In the genomic region with DNA sequence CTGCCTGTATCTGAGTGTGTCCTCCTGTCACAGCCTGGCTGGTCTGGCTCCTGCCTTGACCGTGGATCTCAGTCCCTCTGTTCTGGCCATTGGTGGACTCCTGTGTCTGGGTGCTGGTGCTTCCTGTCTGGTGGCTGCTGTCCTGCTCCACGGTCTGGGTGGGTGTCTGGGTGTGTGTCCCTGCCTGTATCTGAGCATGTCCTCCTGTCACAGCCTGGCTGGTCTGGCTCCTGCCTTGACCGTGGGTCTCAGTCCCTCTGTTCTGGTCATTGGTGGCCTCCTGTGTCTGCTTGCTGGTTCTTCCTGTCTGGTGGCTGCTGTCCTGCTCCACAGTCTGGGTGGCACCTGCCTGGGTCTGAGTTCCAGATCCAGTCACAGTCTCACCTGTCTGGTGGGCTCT, we compare ENCODE assay signal across 16 cellular contexts. TPM values are rescaled to one million over a fixed set of nuclear protein-coding genes. Genes with fewer than 3 reads are reported as not detected.
DNase-seq lines count a peak whose midpoint lies in the region; ATAC-seq, FAIRE-seq and TF ChIP-seq lines count a peak whose summit lies in the region.
"Had no signal": no experiment of that assay in that cellular context is flagged by ENCODE, and none has a peak within 500 bp of the region (broad histone marks: within the 10 kb centered on the region; RNA-seq: fewer than 3 reads in every experiment).

No MANE protein-coding gene starts in this region.

- H3K27me3 ChIP-seq in BLaER1 (no peaks in the 10 kb centered on the region), astrocyte (ENCODE audit: insufficient read depth, low read length) (no peaks in the 10 kb centered on the region), esophagus squamous epithelium (no peaks in the 10 kb centered on the region)

- H3K4me1 Mint-ChIP-seq in astrocyte (ENCODE audit: low read depth, unreplicated experiment): peaks cover 11% of the 10 kb centered on the region
- no peaks in the 10 kb centered on the region for H3K4me1 Mint-ChIP-seq in stimulated activated effector memory CD8-positive, alpha-beta T cell treated with anti-CD3 and anti-CD28 coated beads, Interleukin-12 subunit alpha, Interleukin-12 subunit beta, amount 100 ng/mL, for 72 hours
- H3K4me1 Mint-ChIP-seq: H9 had no signal

- intact Hi-C loops in esophagus squamous epithelium (cut with DNase I): no loop called here

- H3K4me1 ChIP-seq in BLaER1 (peaks cover 18% of the 10 kb centered on the region), astrocyte (ENCODE audit: insufficient read depth, low read length) (no peaks in the 10 kb centered on the region), esophagus squamous epithelium (peaks cover 0 to 18% (median 0%) of the 10 kb centered on the region in 3 donors)

- H3K27ac Mint-ChIP-seq in astrocyte (ENCODE audit: unreplicated experiment): peak overlapping the region; percentile 99
- no peak overlapping the region for H3K27ac Mint-ChIP-seq in stimulated activated effector memory CD8-positive, alpha-beta T cell treated with anti-CD3 and anti-CD28 coated beads, Interleukin-12 subunit alpha, Interleukin-12 subunit beta, amount 100 ng/mL, for 72 hours
- H3K27ac Mint-ChIP-seq: CD4-positive, alpha-beta T cell; H9 had no signal

- H3K9me3 ChIP-seq in BLaER1 (no peaks in the 10 kb centered on the region), astrocyte (ENCODE audit: insufficient read depth, low read depth, low read length) (no peaks in the 10 kb centered on the region), esophagus squamous epithelium (no peaks in the 10 kb centered on the region)

- no peaks in the 10 kb centered on the region for H3K36me3 Mint-ChIP-seq in astrocyte (ENCODE audit: low read depth, unreplicated experiment)
- H3K36me3 Mint-ChIP-seq in stimulated activated effector memory CD8-positive, alpha-beta T cell treated with anti-CD3 and anti-CD28 coated beads, Interleukin-12 subunit alpha, Interleukin-12 subunit beta, amount 100 ng/mL, for 72 hours: no peaks in the 10 kb centered on the region

- no peak overlapping the region for H3K9ac ChIP-seq in BLaER1
- no peak overlapping the region for H3K9ac ChIP-seq in astrocyte (ENCODE audit: low read length)

- TF ChIP-seq POLR2A in esophagus squamous epithelium (IDR thresholded peaks at IDR 0.05): no peak

- H3K9me3 Mint-ChIP-seq in astrocyte (ENCODE audit: unreplicated experiment): peaks cover 4% of the 10 kb centered on the region
- no peaks in the 10 kb centered on the region for H3K9me3 Mint-ChIP-seq in stimulated activated effector memory CD8-positive, alpha-beta T cell treated with anti-CD3 and anti-CD28 coated beads, Interleukin-12 subunit alpha, Interleukin-12 subunit beta, amount 100 ng/mL, for 72 hours
- H3K9me3 Mint-ChIP-seq: CD4-positive, alpha-beta T cell had no signal

- WGBS in esophagus squamous epithelium, 2 donors: 83 to 84% methylated on average over 2 to 3 of the region's 3 CpGs

- no peak for TF ChIP-seq CTCF in astrocyte (IDR thresholded peaks at IDR 0.05; ENCODE audit: insufficient read depth, low read depth, low read length)
- TF ChIP-seq CTCF in esophagus squamous epithelium (IDR thresholded peaks at IDR 0.05): no peak
- no peak for TF ChIP-seq CTCF in omental fat pad (IDR thresholded peaks at IDR 0.05)

- no peak overlapping the region for H3K4me3 Mint-ChIP-seq in astrocyte (ENCODE audit: unreplicated experiment)
- no peak overlapping the region for H3K4me3 Mint-ChIP-seq in stimulated activated effector memory CD8-positive, alpha-beta T cell treated with anti-CD3 and anti-CD28 coated beads, Interleukin-12 subunit alpha, Interleukin-12 subunit beta, amount 100 ng/mL, for 72 hours
- H3K4me3 Mint-ChIP-seq: CD4-positive, alpha-beta T cell; H9 had no signal

- no peak overlapping the region for H2AFZ ChIP-seq in astrocyte (ENCODE audit: low read depth, low read length)

- H3K4me2 ChIP-seq in BLaER1 (no peak overlapping the region), astrocyte (ENCODE audit: low read length) (no peak overlapping the region)

- DNase-seq in astrocyte (ENCODE audit: low read depth): no peak
- DNase-seq in esophagus squamous epithelium (lab: John Stamatoyannopoulos, UW): no peak
- no peak for DNase-seq in stimulated activated effector memory CD8-positive, alpha-beta T cell treated with anti-CD3 and anti-CD28 coated beads, Interleukin-12 subunit alpha, Interleukin-12 subunit beta, amount 100 ng/mL, for 72 hours (ENCODE audit: low spot score in 2 of 2)
- DNase-seq in omental fat pad (ENCODE audit: low spot score): no peak
- DNase-seq in NCI-H510A (lab: John Stamatoyannopoulos, UW): no peak
- DNase-seq in GM03348 (ENCODE audit: low spot score): no peak
- DNase-seq in SK-N-DZ (ENCODE audit: low spot score): no peak
- DNase-seq: 8988T; C1 segment of cervical spinal cord; CD4-positive, alpha-beta T cell; DMS79; H9 had no signal

- H3K4me3 ChIP-seq in BLaER1: no peak overlapping the region
- H3K4me3 ChIP-seq in astrocyte (ENCODE audit: insufficient read depth, low read depth, low read length): no peak overlapping the region
- no peak overlapping the region for H3K4me3 ChIP-seq in esophagus squamous epithelium

- H3K79me2 ChIP-seq in astrocyte (ENCODE audit: insufficient read depth, low read length): no peaks in the 10 kb centered on the region

- FAIRE-seq in astrocyte (lab: Jason Lieb, UNC): no peak
- FAIRE-seq: GM12891 had no signal

- H3K27me3 Mint-ChIP-seq in astrocyte (ENCODE audit: low read depth, unreplicated experiment): peaks cover 8% of the 10 kb centered on the region

- H3K27ac ChIP-seq in BLaER1 (peak overlapping the region; percentile 60; the same call in 1 of the 2 replicates), astrocyte (ENCODE audit: low read depth, low read length) (no peak overlapping the region), esophagus squamous epithelium (peak overlapping the region in 3 of 4 donors; percentile 9 to 76 (median 53))

- H4K20me1 ChIP-seq in BLaER1 (no peaks in the 10 kb centered on the region), astrocyte (ENCODE audit: insufficient read depth, low read length) (no peaks in the 10 kb centered on the region)

- peak; percentile 32 for ATAC-seq in stimulated activated effector memory CD8-positive, alpha-beta T cell treated with anti-CD3 and anti-CD28 coated beads, Interleukin-12 subunit alpha, Interleukin-12 subunit beta, amount 100 ng/mL, for 72 hours
- no peak for ATAC-seq in omental fat pad (ENCODE audit: low FRiP score)

- H3K36me3 ChIP-seq in BLaER1 (no peaks in the 10 kb centered on the region), astrocyte (ENCODE audit: insufficient read depth, low read length) (no peaks in the 10 kb centered on the region), esophagus squamous epithelium (no peaks in the 10 kb centered on the region)

RNA-seq across cellular contexts. Expression of a gene that starts 4.0 kb away (rescaled TPM):
- total RNA-seq in astrocyte: not detected in 2 replicates
- 1,000 to 10,000 TPM; 1,263 to 5,310 (median 2,301) TPM for total RNA-seq in esophagus squamous epithelium
- total RNA-seq in omental fat pad: not detected
- not detected in 2 replicates for polyA plus RNA-seq in SK-N-DZ (2014; cell fraction: cytosol; rRNA removed)
- not detected in 2 replicates for polyA plus RNA-seq in SK-N-DZ (2014; cell fraction: nucleus; rRNA removed)
- total RNA-seq: CD4-positive, alpha-beta T cell; G401; H9; HT1080 had no signal

RNA-seq across cellular contexts. Expression of a gene that starts 50.2 kb away (rescaled TPM):
- not detected in 2 replicates for total RNA-seq in astrocyte
- under 1 TPM in 3 of 4 donors, not detected in 1; 0.11 to 0.19 (median 0.13) TPM for total RNA-seq in esophagus squamous epithelium
- total RNA-seq in omental fat pad: not detected
- not detected in 2 replicates for polyA plus RNA-seq in SK-N-DZ (2014; cell fraction: cytosol; rRNA removed)
- not detected in 2 replicates for polyA plus RNA-seq in SK-N-DZ (2014; cell fraction: nucleus; rRNA removed)
- total RNA-seq: CD4-positive, alpha-beta T cell; G401; H9; HT1080 had no signal

Comparison
In these comparisons a context has a peak if more than half of its experiments do, and no peak if none do; other contexts are left out.
1. RNA of a gene that starts 4.0 kb away (total RNA-seq): 1,263 to 5,310 TPM in esophagus squamous epithelium; not detected in astrocyte and not detected in omental fat pad; every median in the first group is over 1,000 times any median in the second.